ENCODE assay signal across 19 cellular contexts in the genomic region with DNA sequence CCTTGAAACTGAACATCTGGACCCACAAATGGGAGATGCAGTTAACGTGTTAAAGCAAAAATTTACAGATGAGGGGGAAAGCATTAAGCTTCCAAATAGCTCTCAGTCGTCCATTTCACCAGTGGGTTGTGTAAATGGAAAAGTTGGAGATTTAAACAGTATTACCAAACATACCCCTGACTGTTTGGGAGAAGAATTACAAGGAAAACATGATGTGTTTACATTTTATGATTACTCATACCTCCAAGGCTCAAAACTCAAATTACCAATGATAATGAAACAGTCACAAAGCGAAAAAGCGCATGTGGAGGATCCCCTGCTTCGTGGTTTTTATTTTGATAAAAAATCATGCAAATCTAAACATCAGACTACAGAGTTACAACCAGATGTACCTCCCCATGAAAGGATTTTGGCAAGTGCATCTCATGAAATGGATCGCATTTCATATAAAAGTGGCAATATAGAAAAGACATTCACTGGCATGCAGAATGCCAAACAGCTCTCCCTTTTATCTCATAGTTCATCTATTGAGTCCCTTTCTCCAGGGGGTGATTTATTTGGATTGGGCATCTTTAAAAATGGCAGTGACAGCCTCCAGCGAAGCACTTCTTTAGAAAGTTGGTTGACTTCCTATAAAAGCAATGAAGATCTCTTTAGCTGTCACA.
"Had no signal": no experiment of that assay in that cellular context is flagged by ENCODE, and none has a peak within 500 bp of the region (broad histone marks: within the 10 kb centered on the region; RNA-seq: fewer than 3 reads in every experiment).

No MANE protein-coding gene starts in this region.

- H3K9me3 ChIP-seq: ascending aorta, esophagus muscularis mucosa, lower lobe of right lung, prostate gland, thyroid gland had no signal

- H3K27ac ChIP-seq: ascending aorta, coronary artery, esophagus muscularis mucosa, lower lobe of right lung, prostate gland, thyroid gland had no signal

- H3K4me3 Mint-ChIP-seq: activated naive CD8-positive, alpha-beta T cell treated with anti-CD3 and anti-CD28 coated beads, Interleukin-2, amount 50 U/mL, for 24 hours; activated T-helper 17 cell treated with anti-CD3 and anti-CD28 coated beads, Interleukin-2, amount 50 U/mL, for 72 hours; mesothelial cell of epicardium; stimulated activated memory B cell treated with anti-CD40 and anti-IgM and Interleukin-4, amounts not matched to agents 10 μg/mL and 1 μg/mL and 100 μg/mL, for 72 hours had no signal

- H3K27ac Mint-ChIP-seq: activated naive CD8-positive, alpha-beta T cell treated with anti-CD3 and anti-CD28 coated beads, Interleukin-2, amount 50 U/mL, for 24 hours; activated T-helper 17 cell treated with anti-CD3 and anti-CD28 coated beads, Interleukin-2, amount 50 U/mL, for 72 hours; mesothelial cell of epicardium; stimulated activated memory B cell treated with anti-CD40 and anti-IgM and Interleukin-4, amounts not matched to agents 10 μg/mL and 1 μg/mL and 100 μg/mL, for 72 hours had no signal

- H3K4me1 ChIP-seq: ascending aorta, lower lobe of right lung, prostate gland, thyroid gland had no signal

- H3K27me3 Mint-ChIP-seq: activated naive CD8-positive, alpha-beta T cell treated with anti-CD3 and anti-CD28 coated beads, Interleukin-2, amount 50 U/mL, for 24 hours; activated T-helper 17 cell treated with anti-CD3 and anti-CD28 coated beads, Interleukin-2, amount 50 U/mL, for 72 hours; stimulated activated memory B cell treated with anti-CD40 and anti-IgM and Interleukin-4, amounts not matched to agents 10 μg/mL and 1 μg/mL and 100 μg/mL, for 72 hours had no signal

- H3K36me3 Mint-ChIP-seq: mesothelial cell of epicardium; stimulated activated memory B cell treated with anti-CD40 and anti-IgM and Interleukin-4, amounts not matched to agents 10 μg/mL and 1 μg/mL and 100 μg/mL, for 72 hours had no signal

- H3K27me3 ChIP-seq: ascending aorta, esophagus muscularis mucosa, thyroid gland had no signal

- H3K9me3 Mint-ChIP-seq: activated naive CD8-positive, alpha-beta T cell treated with anti-CD3 and anti-CD28 coated beads, Interleukin-2, amount 50 U/mL, for 24 hours; mesothelial cell of epicardium; stimulated activated memory B cell treated with anti-CD40 and anti-IgM and Interleukin-4, amounts not matched to agents 10 μg/mL and 1 μg/mL and 100 μg/mL, for 72 hours had no signal

- H3K4me3 ChIP-seq: ascending aorta, coronary artery, esophagus muscularis mucosa, lower lobe of right lung, prostate gland, thyroid gland had no signal

- H3K4me1 Mint-ChIP-seq: activated naive CD8-positive, alpha-beta T cell treated with anti-CD3 and anti-CD28 coated beads, Interleukin-2, amount 50 U/mL, for 24 hours; activated T-helper 17 cell treated with anti-CD3 and anti-CD28 coated beads, Interleukin-2, amount 50 U/mL, for 72 hours; stimulated activated memory B cell treated with anti-CD40 and anti-IgM and Interleukin-4, amounts not matched to agents 10 μg/mL and 1 μg/mL and 100 μg/mL, for 72 hours had no signal

- DNase-seq: activated CD4-positive, alpha-beta T cell treated with anti-CD3 and anti-CD28 coated beads for 1 hour; activated CD4-positive, alpha-beta T cell treated with anti-CD3 and anti-CD28 coated beads, Interleukin-2, amount 50 U/mL, for 4 hours; activated naive CD4-positive, alpha-beta T cell treated with Interleukin-2 at 50 U/mL for 16 hours; activated naive CD8-positive, alpha-beta T cell treated with anti-CD3 and anti-CD28 coated beads, Interleukin-2, amount 50 U/mL, for 24 hours; activated T-cell treated with anti-CD3 and anti-CD28 coated beads for 4 hours; caudate nucleus; effector CD4-positive, alpha-beta T cell; foreskin melanocyte; lower lobe of right lung; stimulated activated CD4-positive, alpha-beta T cell treated with anti-CD3 and anti-CD28 coated beads, Interleukin-12 subunit alpha, Interleukin-12 subunit beta, amount 100 ng/mL, for 4 hours; stimulated activated CD4-positive, alpha-beta T cell treated with anti-CD3 and anti-CD28 coated beads, Interleukin-2, amount 100 ng/mL, for 48 hours; thyroid gland had no signal

- H3K36me3 ChIP-seq: esophagus muscularis mucosa, lower lobe of right lung, prostate gland, thyroid gland had no signal
